In the genomic region with DNA sequence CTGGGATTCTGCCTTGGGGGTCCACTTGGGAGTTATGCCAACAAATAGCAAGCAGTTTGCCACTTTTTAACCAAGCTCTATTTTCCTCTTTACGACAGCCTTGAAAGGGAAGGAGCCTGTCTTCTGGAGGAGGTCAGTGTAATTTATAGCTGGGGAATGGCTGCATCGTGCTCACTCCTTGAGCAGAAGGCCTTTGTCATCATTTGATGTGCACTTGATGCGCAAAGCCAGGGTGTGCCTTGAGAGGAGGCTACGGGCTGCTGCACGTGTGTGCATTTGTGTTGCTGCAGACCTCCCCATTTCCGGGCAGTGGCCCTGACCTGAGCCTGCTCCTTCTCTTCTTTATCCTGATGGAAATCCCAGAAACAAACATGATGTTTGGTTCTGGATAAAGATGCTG, we compare ENCODE assay signal across 30 cellular contexts.
"Had no signal": no experiment of that assay in that cellular context is flagged by ENCODE, and none has a peak within 500 bp of the region (broad histone marks: within the 10 kb centered on the region; RNA-seq: fewer than 3 reads in every experiment).

No MANE protein-coding gene starts in this region.

- H3K27me3 Mint-ChIP-seq: dendritic cell treated with granulocyte-macrophage colony-stimulating factor and Interleukin-4, amounts not matched to agents 40 ng/mL and 50 ng/mL, for 4 days had no signal

- H3K27ac ChIP-seq: colonic mucosa, esophagus muscularis mucosa, foreskin keratinocyte, gastroesophageal sphincter, heart right ventricle, lower lobe of right lung, ovary, psoas muscle, right lobe of liver, thoracic aorta, tibial nerve, upper lobe of right lung, uterus had no signal

- DNase-seq: colonic mucosa; effector memory CD4-positive, alpha-beta T cell; foreskin keratinocyte; glutamatergic neuron; heart right ventricle; hippocampal formation; left cardiac atrium; left ventricle myocardium superior; lower lobe of right lung; mucosa of descending colon; naive B cell; occipital lobe; ovary; posterior cingulate gyrus; psoas muscle; right lobe of liver; small intestine; stimulated activated CD4-positive, alpha-beta T cell treated with anti-CD3 and anti-CD28 coated beads, Interleukin-15, amount 100 ng/mL, for 24 hours; stimulated activated CD4-positive, alpha-beta T cell treated with anti-CD3 and anti-CD28 coated beads, Interleukin-2, amount 100 ng/mL, for 48 hours; stimulated activated naive B cell treated with anti-CD40 and anti-IgM and Interleukin-4, amounts not matched to agents 10 μg/mL and 1 μg/mL and 100 μg/mL, for 72 hours; upper lobe of right lung; uterus had no signal

- H3K4me1 Mint-ChIP-seq: naive B cell; stimulated activated naive B cell treated with anti-CD40 and anti-IgM and Interleukin-4, amounts not matched to agents 10 μg/mL and 1 μg/mL and 100 μg/mL, for 72 hours had no signal

- H3K9me3 Mint-ChIP-seq: dendritic cell treated with granulocyte-macrophage colony-stimulating factor and Interleukin-4, amounts not matched to agents 40 ng/mL and 50 ng/mL, for 4 days; mesothelial cell of epicardium; naive B cell; natural killer cell treated with Interleukin-12 subunit alpha and Interleukin-12 subunit beta and Interleukin-15 and Interleukin-18, amount 100 ng/mL, for 72 hours; stimulated activated naive B cell treated with anti-CD40 and anti-IgM and Interleukin-4, amounts not matched to agents 10 μg/mL and 1 μg/mL and 100 μg/mL, for 72 hours; stimulated activated naive CD8-positive, alpha-beta T cell treated with anti-CD3 and anti-CD28 coated beads, Interleukin-15, Interleukin-2, amounts not matched to agents 100 ng/mL and 50 ng/mL, for 24 hours had no signal

- H3K36me3 Mint-ChIP-seq: mesothelial cell of epicardium; naive B cell; natural killer cell treated with Interleukin-12 subunit alpha and Interleukin-12 subunit beta and Interleukin-15 and Interleukin-18, amount 100 ng/mL, for 72 hours; stimulated activated naive B cell treated with anti-CD40 and anti-IgM and Interleukin-4, amounts not matched to agents 10 μg/mL and 1 μg/mL and 100 μg/mL, for 72 hours had no signal

- H3K36me3 ChIP-seq: colonic mucosa, esophagus muscularis mucosa, gastroesophageal sphincter, heart right ventricle, lower lobe of right lung, ovary, right lobe of liver, thoracic aorta, tibial nerve, upper lobe of right lung, uterus had no signal

- H3K4me3 Mint-ChIP-seq: dendritic cell treated with granulocyte-macrophage colony-stimulating factor and Interleukin-4, amounts not matched to agents 40 ng/mL and 50 ng/mL, for 4 days; mesothelial cell of epicardium; naive B cell; natural killer cell treated with Interleukin-12 subunit alpha and Interleukin-12 subunit beta and Interleukin-15 and Interleukin-18, amount 100 ng/mL, for 72 hours; stimulated activated naive B cell treated with anti-CD40 and anti-IgM and Interleukin-4, amounts not matched to agents 10 μg/mL and 1 μg/mL and 100 μg/mL, for 72 hours; stimulated activated naive CD8-positive, alpha-beta T cell treated with anti-CD3 and anti-CD28 coated beads, Interleukin-15, Interleukin-2, amounts not matched to agents 100 ng/mL and 50 ng/mL, for 24 hours had no signal

- H3K4me3 ChIP-seq: colonic mucosa, esophagus muscularis mucosa, gastroesophageal sphincter, heart right ventricle, lower lobe of right lung, mucosa of descending colon, ovary, psoas muscle, right lobe of liver, thoracic aorta, tibial nerve, upper lobe of right lung, uterus had no signal

- H3K9me3 ChIP-seq: colonic mucosa, esophagus muscularis mucosa, gastroesophageal sphincter, heart right ventricle, lower lobe of right lung, mucosa of descending colon, ovary, psoas muscle, right lobe of liver, thoracic aorta, tibial nerve, upper lobe of right lung, uterus had no signal

- ATAC-seq: foreskin keratinocyte; gastroesophageal sphincter; heart right ventricle; left cardiac atrium; left ventricle myocardium superior; lower lobe of right lung; mucosa of descending colon; natural killer cell treated with Interleukin-12 subunit alpha and Interleukin-12 subunit beta and Interleukin-15 and Interleukin-18, amount 100 ng/mL, for 72 hours; psoas muscle; right lobe of liver; stimulated activated naive B cell treated with anti-CD40 and anti-IgM and Interleukin-4, amounts not matched to agents 10 μg/mL and 1 μg/mL and 100 μg/mL, for 72 hours; upper lobe of right lung had no signal

- H3K4me1 ChIP-seq: colonic mucosa, esophagus muscularis mucosa, foreskin keratinocyte, gastroesophageal sphincter, lower lobe of right lung, psoas muscle, right lobe of liver, tibial nerve, upper lobe of right lung, uterus had no signal

- H3K27ac Mint-ChIP-seq: dendritic cell treated with granulocyte-macrophage colony-stimulating factor and Interleukin-4, amounts not matched to agents 40 ng/mL and 50 ng/mL, for 4 days; mesothelial cell of epicardium; naive B cell; natural killer cell treated with Interleukin-12 subunit alpha and Interleukin-12 subunit beta and Interleukin-15 and Interleukin-18, amount 100 ng/mL, for 72 hours; stimulated activated naive B cell treated with anti-CD40 and anti-IgM and Interleukin-4, amounts not matched to agents 10 μg/mL and 1 μg/mL and 100 μg/mL, for 72 hours; stimulated activated naive CD8-positive, alpha-beta T cell treated with anti-CD3 and anti-CD28 coated beads, Interleukin-15, Interleukin-2, amounts not matched to agents 100 ng/mL and 50 ng/mL, for 24 hours had no signal

- H3K27me3 ChIP-seq: colonic mucosa, foreskin keratinocyte, ovary, right lobe of liver, tibial nerve, uterus had no signal
